ENCODE assay signal across 14 cellular contexts in genomic region chr10:32065871-32066270, GRCh38. TPM values are rescaled to one million over a fixed set of nuclear protein-coding genes. Genes with fewer than 3 reads are reported as not detected.
DNase-seq lines count a peak whose midpoint lies in the region; ATAC-seq and TF ChIP-seq lines count a peak whose summit lies in the region.
"Had no signal": no experiment of that assay in that cellular context is flagged by ENCODE, and none has a peak within 500 bp of the region (broad histone marks: within the 10 kb centered on the region; RNA-seq: fewer than 3 reads in every experiment).

No MANE protein-coding gene starts in this region.

- no peaks in the 10 kb centered on the region for H3K4me1 Mint-ChIP-seq in activated T-cell treated with anti-CD3 and anti-CD28 coated beads, Interleukin-2, amount 50 U/mL, for 24 hours (ENCODE audit: low read depth)
- H3K4me1 Mint-ChIP-seq: CD4-positive, alpha-beta memory T cell had no signal

- no peaks in the 10 kb centered on the region for H3K27me3 Mint-ChIP-seq in activated T-cell treated with anti-CD3 and anti-CD28 coated beads, Interleukin-2, amount 50 U/mL, for 24 hours

- no peaks in the 10 kb centered on the region for H3K9me3 Mint-ChIP-seq in activated T-cell treated with anti-CD3 and anti-CD28 coated beads, Interleukin-2, amount 50 U/mL, for 24 hours
- H3K9me3 Mint-ChIP-seq: activated T-cell treated with anti-CD3 and anti-CD28 coated beads, Interleukin-2, amount 50 U/mL, for 72 hours had no signal

- H3K4me3 ChIP-seq in astrocyte of the cerebellum (ENCODE audit: low read depth, low read length) = no peak overlapping the region

- TF ChIP-seq CTCF in astrocyte of the cerebellum (IDR thresholded peaks at IDR 0.05; ENCODE audit: low read depth, low read length, missing control alignments) = no peak

- no peak overlapping the region for H3K27ac Mint-ChIP-seq in activated T-cell treated with anti-CD3 and anti-CD28 coated beads, Interleukin-2, amount 50 U/mL, for 24 hours
- H3K27ac Mint-ChIP-seq: activated T-cell treated with anti-CD3 and anti-CD28 coated beads, Interleukin-2, amount 50 U/mL, for 72 hours had no signal

- in situ Hi-C loops in astrocyte of the cerebellum (cut with HindIII; ENCODE audit: low sequenced_read_pairs) = no loop called here

- no peak overlapping the region for H3K4me3 Mint-ChIP-seq in activated T-cell treated with anti-CD3 and anti-CD28 coated beads, Interleukin-2, amount 50 U/mL, for 24 hours
- H3K4me3 Mint-ChIP-seq: activated T-cell treated with anti-CD3 and anti-CD28 coated beads, Interleukin-2, amount 50 U/mL, for 72 hours; CD4-positive, alpha-beta memory T cell had no signal

- no peaks in the 10 kb centered on the region for H3K36me3 Mint-ChIP-seq in activated T-cell treated with anti-CD3 and anti-CD28 coated beads, Interleukin-2, amount 50 U/mL, for 24 hours (ENCODE audit: low read depth)
- H3K36me3 Mint-ChIP-seq: CD4-positive, alpha-beta memory T cell had no signal

- no peak for ATAC-seq in GM21717 (IDR thresholded peaks at IDR 0.05; ENCODE audit: unreplicated experiment)
- ATAC-seq in GM19035 (IDR thresholded peaks at IDR 0.05; ENCODE audit: unreplicated experiment) = no peak
- ATAC-seq: activated T-cell treated with anti-CD3 and anti-CD28 coated beads, Interleukin-2, amount 50 U/mL, for 72 hours; Right ventricle myocardium inferior had no signal

- peak; percentile 75 to 85 for DNase-seq in AML-193 (lab: John Stamatoyannopoulos, UW)
- DNase-seq in M059J (ENCODE audit: low read depth) = peak; percentile 47
- DNase-seq in astrocyte of the cerebellum (ENCODE audit: low read depth) = peak; percentile 46
- DNase-seq in kidney tubule cell (ENCODE audit: low spot score) = peak; percentile 35
- no peak for DNase-seq in HPDE6-E6E7 (ENCODE audit: extremely low spot score)
- DNase-seq in activated T-cell treated with anti-CD3 and anti-CD28 coated beads, Interleukin-2, amount 50 U/mL, for 24 hours = no peak
- DNase-seq: activated CD4-positive, CD25-positive, alpha-beta regulatory T cell; activated T-cell treated with anti-CD3 and anti-CD28 coated beads, Interleukin-2, amount 50 U/mL, for 72 hours; CD4-positive, alpha-beta memory T cell; erythroblast; kidney had no signal

RNA-seq across cellular contexts. Expression of gene KIF5B, which starts 9.6 kb away (rescaled TPM):
- total RNA-seq in M059J (2014; rRNA removed; shearing (Covaris generic)) = 42.4 and 52.4 TPM in 2 replicates

Comparison
In these comparisons a context has a peak if more than half of its experiments do, and no peak if none do; other contexts are left out.
1. DNase-seq: peak in AML-193 (2 of 2), M059J (single experiment), astrocyte of the cerebellum (single experiment) and kidney tubule cell (single experiment); none in HPDE6-E6E7 (single experiment) and activated T-cell treated with anti-CD3 and anti-CD28 coated beads, Interleukin-2, amount 50 U/mL, for 24 hours (single experiment).